In the genomic region with DNA sequence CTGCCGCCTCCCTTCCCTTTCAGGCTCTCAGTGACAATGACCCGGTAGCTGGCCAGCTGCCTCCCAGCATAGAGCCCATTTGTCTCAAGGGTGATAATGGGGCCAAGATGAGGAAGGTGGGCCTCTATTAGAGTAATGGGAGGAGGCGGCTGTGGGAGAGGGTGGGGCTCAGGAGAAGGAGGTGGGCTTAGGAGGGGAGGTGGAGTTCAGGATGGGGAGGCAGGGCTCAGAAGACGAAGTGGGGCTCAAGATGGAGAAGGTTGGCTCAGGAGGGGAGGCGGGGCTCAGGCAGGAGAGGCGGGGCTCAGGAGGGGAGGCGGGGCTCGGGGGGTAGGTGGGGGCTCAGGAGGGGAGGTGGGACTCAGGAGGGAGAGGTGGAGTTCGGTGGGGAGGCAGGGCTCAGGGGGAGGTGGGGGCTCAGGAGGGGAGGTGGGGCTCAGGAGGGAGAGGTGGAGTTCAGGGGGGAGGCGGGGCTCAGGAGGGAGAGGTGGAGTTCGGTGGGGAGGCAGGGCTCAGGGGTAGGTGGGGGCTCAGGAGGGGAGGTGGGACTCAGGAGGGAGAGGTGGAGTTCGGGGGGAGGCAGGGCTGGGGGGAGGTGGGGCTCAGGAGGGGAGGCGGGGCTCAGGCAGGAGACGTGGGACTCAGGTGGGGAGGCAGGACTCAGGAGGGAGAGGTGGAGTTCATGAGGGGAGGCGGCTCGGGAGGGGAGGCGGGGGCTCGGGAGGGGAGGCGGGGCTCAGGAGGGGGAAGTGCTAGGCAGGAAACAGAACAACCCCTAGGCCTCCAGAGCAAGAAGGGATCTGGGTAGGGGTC, we compare ENCODE assay signal across 13 cellular contexts. TPM values are rescaled to one million over a fixed set of nuclear protein-coding genes. Genes with fewer than 3 reads are reported as not detected.
A peak's percentile ranks its signal among the peaks of the same experiment; 100 is the strongest.
DNase-seq lines count a peak whose midpoint lies in the region; ATAC-seq and TF ChIP-seq lines count a peak whose summit lies in the region.
"Had no signal": no experiment of that assay in that cellular context is flagged by ENCODE, and none has a peak within 500 bp of the region (broad histone marks: within the 10 kb centered on the region; RNA-seq: fewer than 3 reads in every experiment).

No MANE protein-coding gene starts in this region.

- DNase-seq in stimulated activated CD4-positive, alpha-beta T cell treated with anti-CD3 and anti-CD28 coated beads, Interleukin-15, amount 100 ng/mL, for 24 hours: peak; percentile 6
- DNase-seq in stimulated activated CD4-positive, alpha-beta T cell treated with anti-CD3 and anti-CD28 coated beads, Interleukin-1b, Interleukin-23, amount 100 ng/mL, for 48 hours: no peak
- peak; percentile 95 for DNase-seq in NCI-H2107 (lab: John Stamatoyannopoulos, UW)
- DNase-seq in endodermal cell: peak; percentile 92
- no peak for DNase-seq in activated CD4-positive, CD25-positive, alpha-beta regulatory T cell (lab: John Stamatoyannopoulos, UW)
- no peak for DNase-seq in effector memory CD8-positive, alpha-beta T cell
- DNase-seq in activated T-cell treated with anti-CD3 and anti-CD28 coated beads, Interleukin-2, amount 50 U/mL, for 1 hour: no peak
- no peak for DNase-seq in activated naive CD4-positive, alpha-beta T cell treated with anti-CD3 and anti-CD28 coated beads for 36 hours
- DNase-seq: activated CD4-positive, CD25-positive, alpha-beta regulatory T cell treated with anti-CD3 and anti-CD28 coated beads, Interleukin-2, amount 50 U/mL, for 72 hours; left lung; stimulated activated naive CD8-positive, alpha-beta T cell treated with anti-CD3 and anti-CD28 coated beads, Interleukin-15, Interleukin-2, amounts not matched to agents 100 U/mL and 50 U/mL, for 24 hours had no signal

- no peak overlapping the region for H3K4me3 ChIP-seq in endodermal cell (ENCODE audit: low read length)
- H3K4me3 ChIP-seq: HAP-1, left lung had no signal

- H3K27ac Mint-ChIP-seq in endodermal cell: no peak overlapping the region
- no peak overlapping the region for H3K27ac Mint-ChIP-seq in effector memory CD8-positive, alpha-beta T cell
- H3K27ac Mint-ChIP-seq in activated naive CD4-positive, alpha-beta T cell treated with anti-CD3 and anti-CD28 coated beads for 36 hours: no peak overlapping the region

- no peaks in the 10 kb centered on the region for H3K36me3 ChIP-seq in endodermal cell (ENCODE audit: control insufficient read depth, insufficient read depth, low read length)
- H3K36me3 ChIP-seq: HAP-1, left lung had no signal

- H3K9me3 ChIP-seq in endodermal cell (ENCODE audit: control insufficient read depth, low read length): no peaks in the 10 kb centered on the region
- H3K9me3 ChIP-seq: HAP-1, left lung had no signal

- no peak for TF ChIP-seq CTCF in endodermal cell (conservative IDR thresholded peaks at IDR 0.05)

- peaks cover 8% of the 10 kb centered on the region for H3K4me1 ChIP-seq in endodermal cell (ENCODE audit: control insufficient read depth, insufficient read depth, low read length)
- H3K4me1 ChIP-seq: HAP-1, left lung had no signal

- peaks cover 58% of the 10 kb centered on the region for H3K27me3 Mint-ChIP-seq in endodermal cell (ENCODE audit: insufficient read depth)
- peaks cover 29 to 35% of the 10 kb centered on the region in 2 donors for H3K27me3 Mint-ChIP-seq in effector memory CD8-positive, alpha-beta T cell
- H3K27me3 Mint-ChIP-seq in activated naive CD4-positive, alpha-beta T cell treated with anti-CD3 and anti-CD28 coated beads for 36 hours (ENCODE audit: low read depth): peaks cover 9% of the 10 kb centered on the region

- H3K4me1 Mint-ChIP-seq in endodermal cell: peaks cover 23% of the 10 kb centered on the region
- H3K4me1 Mint-ChIP-seq in effector memory CD8-positive, alpha-beta T cell (ENCODE audit: low read depth in 2 of 2): peaks cover 0 to 7% of the 10 kb centered on the region in 2 donors
- H3K4me1 Mint-ChIP-seq in activated naive CD4-positive, alpha-beta T cell treated with anti-CD3 and anti-CD28 coated beads for 36 hours (ENCODE audit: low read depth): peaks cover 9% of the 10 kb centered on the region

- no peak for ATAC-seq in effector memory CD8-positive, alpha-beta T cell (replicated peaks)
- ATAC-seq: left lung; stimulated activated naive CD8-positive, alpha-beta T cell treated with anti-CD3 and anti-CD28 coated beads, Interleukin-15, Interleukin-2, amounts not matched to agents 100 U/mL and 50 U/mL, for 24 hours had no signal

- no peak overlapping the region for H3K9ac ChIP-seq in endodermal cell (ENCODE audit: extremely low read depth, low read length, poor library complexity, severe bottlenecking)

- H3K27me3 ChIP-seq in endodermal cell (ENCODE audit: control insufficient read depth, insufficient read depth, low read length, poor library complexity, severe bottlenecking): no peaks in the 10 kb centered on the region

- CTCF ChIA-PET in activated naive CD4-positive, alpha-beta T cell treated with anti-CD3 and anti-CD28 coated beads for 36 hours (lab: Charles Lee): no interaction called here

- no peak overlapping the region for H3K27ac ChIP-seq in endodermal cell (ENCODE audit: low read depth, low read length)
- H3K27ac ChIP-seq: left lung had no signal

- no peak overlapping the region for H3K4me3 Mint-ChIP-seq in endodermal cell
- H3K4me3 Mint-ChIP-seq in effector memory CD8-positive, alpha-beta T cell: no peak overlapping the region
- H3K4me3 Mint-ChIP-seq in activated naive CD4-positive, alpha-beta T cell treated with anti-CD3 and anti-CD28 coated beads for 36 hours: no peak overlapping the region

- intact Hi-C loops in activated naive CD4-positive, alpha-beta T cell treated with anti-CD3 and anti-CD28 coated beads for 36 hours (cut with micrococcal nuclease): no loop called here

- peaks cover 8% of the 10 kb centered on the region for H3K9me3 Mint-ChIP-seq in endodermal cell
- peaks cover 0 to 2% of the 10 kb centered on the region in 2 donors for H3K9me3 Mint-ChIP-seq in effector memory CD8-positive, alpha-beta T cell
- no peaks in the 10 kb centered on the region for H3K9me3 Mint-ChIP-seq in activated naive CD4-positive, alpha-beta T cell treated with anti-CD3 and anti-CD28 coated beads for 36 hours

- H3K36me3 Mint-ChIP-seq in endodermal cell (ENCODE audit: low read depth): no peaks in the 10 kb centered on the region
- H3K36me3 Mint-ChIP-seq in effector memory CD8-positive, alpha-beta T cell (ENCODE audit: insufficient read depth): no peaks in the 10 kb centered on the region
- no peaks in the 10 kb centered on the region for H3K36me3 Mint-ChIP-seq in activated naive CD4-positive, alpha-beta T cell treated with anti-CD3 and anti-CD28 coated beads for 36 hours (ENCODE audit: low read depth)

- WGBS in endodermal cell (ENCODE audit: insufficient coverage in 1 of 2, insufficient read length in 1 of 2), 2 experiments: 78 to 100% methylated on average over 1 to 11 of the region's 19 CpGs

RNA-seq across cellular contexts. Expression of a gene that starts 36.8 kb away (rescaled TPM):
- total RNA-seq in endodermal cell: 1 to 10 TPM; 1.5 to 2.7 TPM
- 1.5 TPM for polyA plus RNA-seq in endodermal cell (2013, experiment 1 of 2)
- 0.95 TPM for polyA plus RNA-seq in endodermal cell (2013, experiment 2 of 2)
- total RNA-seq in activated naive CD4-positive, alpha-beta T cell treated with anti-CD3 and anti-CD28 coated beads for 36 hours: 1 to 10 TPM in 1 of 2 experiments, under 1 TPM in 1; 0.86 to 1.0 TPM
- total RNA-seq: RPMI7951 had no signal

Comparison
In these comparisons a context has a peak if more than half of its experiments do, and no peak if none do; other contexts are left out.
1. DNase-seq: peak in stimulated activated CD4-positive, alpha-beta T cell treated with anti-CD3 and anti-CD28 coated beads, Interleukin-15, amount 100 ng/mL, for 24 hours (single experiment), NCI-H2107 (single experiment) and endodermal cell (single experiment); none in stimulated activated CD4-positive, alpha-beta T cell treated with anti-CD3 and anti-CD28 coated beads, Interleukin-1b, Interleukin-23, amount 100 ng/mL, for 48 hours (single experiment), activated CD4-positive, CD25-positive, alpha-beta regulatory T cell (0 of 4), effector memory CD8-positive, alpha-beta T cell (0 of 3), activated T-cell treated with anti-CD3 and anti-CD28 coated beads, Interleukin-2, amount 50 U/mL, for 1 hour (single experiment) and activated naive CD4-positive, alpha-beta T cell treated with anti-CD3 and anti-CD28 coated beads for 36 hours (single experiment).